12 cellular contexts compared by ENCODE assay signal in the genomic region with DNA sequence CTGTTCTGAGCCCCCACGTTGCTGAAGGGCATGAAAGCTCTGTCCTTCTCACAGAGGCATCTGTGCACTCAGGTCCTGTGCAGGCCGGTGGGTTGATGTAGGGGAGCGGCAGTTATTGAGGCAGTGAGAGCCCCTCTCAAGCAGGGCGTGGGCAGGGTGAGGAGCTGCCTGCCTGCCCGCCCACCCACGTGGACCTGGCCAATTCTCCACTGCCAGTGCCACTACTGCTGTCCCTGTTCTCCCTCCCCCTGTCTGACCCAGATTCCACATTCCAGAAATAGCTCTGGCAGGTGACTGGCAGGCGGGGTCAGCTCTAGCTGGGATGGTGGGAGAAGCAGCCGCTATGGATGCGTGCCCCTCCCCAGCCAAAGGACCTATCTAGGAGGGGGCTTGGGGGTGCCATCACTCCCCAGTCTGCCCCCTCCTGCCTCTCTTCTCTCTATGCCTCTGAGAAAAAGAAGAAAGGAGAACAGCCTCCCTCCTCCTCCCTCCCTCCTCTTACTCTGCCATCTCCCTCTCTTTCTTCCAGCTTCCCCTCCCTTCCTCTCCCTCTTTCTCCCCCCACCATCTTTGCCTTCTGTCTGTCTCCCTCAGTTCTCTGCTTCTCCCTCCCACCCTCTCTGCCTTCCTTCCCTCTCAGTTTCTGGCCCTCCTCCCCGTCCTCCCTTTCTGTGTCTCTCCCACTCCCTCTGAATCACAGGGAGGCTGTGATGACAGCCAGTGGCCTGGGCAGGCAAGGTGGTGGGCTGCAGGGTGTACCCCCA.
A peak's percentile ranks its signal among the peaks of the same experiment; 100 is the strongest.
DNase-seq lines count a peak whose midpoint lies in the region; ATAC-seq, FAIRE-seq and TF ChIP-seq lines count a peak whose summit lies in the region.
"Had no signal": no experiment of that assay in that cellular context is flagged by ENCODE, and none has a peak within 500 bp of the region (broad histone marks: within the 10 kb centered on the region; RNA-seq: fewer than 3 reads in every experiment).

No MANE protein-coding gene starts in this region.

- intact Hi-C loops in HepG2 (cut with micrococcal nuclease; ENCODE audit: unreplicated experiment) = no loop called here

- H3K9me3 ChIP-seq in HUES6 (ENCODE audit: control insufficient read depth, insufficient read depth, low read depth, low read length) = 0 out of 2 replicates have a peak, but pooled peaks cover 1% of the 10 kb centered on the region
- no peaks in the 10 kb centered on the region for H3K9me3 ChIP-seq in HepG2 (ENCODE audit: low read length)
- no peaks in the 10 kb centered on the region for H3K9me3 ChIP-seq in small intestine (ENCODE audit: control insufficient read depth, low read depth)

- ATAC-seq in HepG2 = peak; percentile 86
- no peak for ATAC-seq in stimulated activated effector memory CD8-positive, alpha-beta T cell treated with anti-CD3 and anti-CD28 coated beads, Interleukin-12 subunit alpha, Interleukin-12 subunit beta, amount 100 ng/mL, for 72 hours

- TF ChIP-seq EP300 in HepG2 (IDR thresholded peaks at IDR 0.05; ENCODE audit: low read depth in 2 of 2, low read length in 2 of 2) = no peak
- TF ChIP-seq EP300 in HepG2 (CRISPR knock-in tag; IDR thresholded peaks at IDR 0.05; ENCODE audit: borderline replicate concordance) = no peak

- peak; percentile 62 to 67 for DNase-seq in cerebellar nuclear complex (lab: John Stamatoyannopoulos, UW)
- DNase-seq in HepG2 (ENCODE audit: low spot score) = peak; percentile 68
- DNase-seq in stimulated activated effector memory CD8-positive, alpha-beta T cell treated with anti-CD3 and anti-CD28 coated beads, Interleukin-12 subunit alpha, Interleukin-12 subunit beta, amount 100 ng/mL, for 72 hours (ENCODE audit: low spot score in 2 of 2) = no peak
- DNase-seq in GM19239 (ENCODE audit: insufficient read length, low spot score) = no peak
- no peak for DNase-seq in DMS79 treated with DMSO at 0.1 percent for 48 hours (lab: John Stamatoyannopoulos, UW)
- no peak for DNase-seq in activated T-cell treated with anti-CD3 and anti-CD28 coated beads, Interleukin-2, amount 50 U/mL, for 48 hours
- no peak for DNase-seq in small intestine
- DNase-seq: activated naive CD4-positive, alpha-beta T cell treated with anti-CD3 and anti-CD28 coated beads, Interleukin-2, amount 50 U/mL, for 16 hours; mammary epithelial cell had no signal

- no peak overlapping the region for H3K4me3 Mint-ChIP-seq in stimulated activated effector memory CD8-positive, alpha-beta T cell treated with anti-CD3 and anti-CD28 coated beads, Interleukin-12 subunit alpha, Interleukin-12 subunit beta, amount 100 ng/mL, for 72 hours

- WGBS in HepG2 (ENCODE audit: low lambda C conversion rate) = 21% methylated on average over 10 of the region's 10 CpGs
- WGBS in small intestine, 3 donors = 18 to 34% (median 31%) methylated on average over 9 to 10 of the region's 10 CpGs

- POLR2A ChIA-PET in HepG2 (lab: Yijun Ruan, JAX) = interaction anchor here (1.1 to 1.8 kb wide), 2 partner anchors 9 to 14 kb away, joined by 3 to 4 read pairs; no protein-coding TSS in a partner anchor

- no peaks in the 10 kb centered on the region for H3K4me1 Mint-ChIP-seq in stimulated activated effector memory CD8-positive, alpha-beta T cell treated with anti-CD3 and anti-CD28 coated beads, Interleukin-12 subunit alpha, Interleukin-12 subunit beta, amount 100 ng/mL, for 72 hours

- in situ Hi-C loops in HepG2 (cut with HindIII; ENCODE audit: extremely low pct_ligation_motif_present, low pct_unique_long_range_greater_than_20kb) = no loop called here

- no peaks in the 10 kb centered on the region; the same call in 1 of the 2 replicates for H3K27me3 ChIP-seq in HUES6 (ENCODE audit: control insufficient read depth, insufficient read depth, low read length)
- H3K27me3 ChIP-seq in HepG2 (ENCODE audit: control insufficient read depth in 1 of 2, insufficient read depth in 2 of 2, low read length in 2 of 2) = peaks cover 0 to 5% of the 10 kb centered on the region in 2 experiments; a peak in 1 of 5 replicates
- H3K27me3 ChIP-seq in small intestine (ENCODE audit: control insufficient read depth in 2 of 2, insufficient read depth in 2 of 2, low read length in 2 of 2) = no peaks in the 10 kb centered on the region

- H3K36me3 ChIP-seq in HUES6 (ENCODE audit: control insufficient read depth, insufficient read depth, low read length) (no peaks in the 10 kb centered on the region), HepG2 (replicated peaks in 1 of 2; ENCODE audit: control insufficient read depth in 1 of 2, insufficient read depth in 2 of 2, low read length in 2 of 2) (no peaks in the 10 kb centered on the region), small intestine (ENCODE audit: control insufficient read depth in 2 of 2, insufficient read depth in 2 of 2, low read length in 2 of 2) (no peaks in the 10 kb centered on the region)

- TF ChIP-seq RAD21 in HepG2 (CRISPR knock-in tag; IDR thresholded peaks at IDR 0.05) = peak; percentile 33; the same call in 1 of the 2 replicates

- no peak overlapping the region for H3K27ac ChIP-seq in HUES6 (ENCODE audit: low read depth, low read length)
- H3K27ac ChIP-seq in HepG2 (ENCODE audit: extremely low read length, insufficient read depth, low read length) = no peak overlapping the region
- no peak overlapping the region for H3K27ac ChIP-seq in small intestine (ENCODE audit: low read depth in 1 of 2, low read length in 1 of 2)

- FAIRE-seq in HepG2 (lab: Jason Lieb, UNC) (peak; percentile 65), GM19239 (lab: Jason Lieb, UNC) (no peak), small intestine (lab: Jason Lieb, UNC) (no peak)
- FAIRE-seq: D721Med, TTC549 had no signal

- no peaks in the 10 kb centered on the region for H3K79me2 ChIP-seq in HepG2 (ENCODE audit: insufficient read depth, low read length)

- H3K9me3 Mint-ChIP-seq in stimulated activated effector memory CD8-positive, alpha-beta T cell treated with anti-CD3 and anti-CD28 coated beads, Interleukin-12 subunit alpha, Interleukin-12 subunit beta, amount 100 ng/mL, for 72 hours = no peaks in the 10 kb centered on the region

- H3K4me2 ChIP-seq in HepG2 (ENCODE audit: low read depth, low read length) = peak overlapping the region; percentile 42

- H3K9ac ChIP-seq in HUES6 (ENCODE audit: low read length) = peak overlapping the region; percentile 21
- H3K9ac ChIP-seq in HepG2 (ENCODE audit: insufficient read depth, low read depth, low read length) = no peak overlapping the region

- H2AFZ ChIP-seq in HepG2 (ENCODE audit: low read length) = no peak overlapping the region

- H3K4me1 ChIP-seq in HUES6 (ENCODE audit: control insufficient read depth, insufficient read depth, low read length) (peaks cover 13% of the 10 kb centered on the region), HepG2 (ENCODE audit: insufficient read depth, low read length) (peaks cover 26% of the 10 kb centered on the region), small intestine (ENCODE audit: control insufficient read depth in 2 of 2, insufficient read depth in 1 of 2, low read depth in 1 of 2, low read length in 1 of 2) (no peaks in the 10 kb centered on the region)

- H3K4me3 ChIP-seq in HUES6 (ENCODE audit: low read depth, low read length) (no peak overlapping the region), HepG2 (replicated peaks in 1 of 3; ENCODE audit: insufficient read depth in 1 of 3, low read depth in 2 of 3, low read length in 3 of 3) (no peak overlapping the region; a peak in 1 of 6 replicates), small intestine (ENCODE audit: low read depth in 1 of 2, low read length in 2 of 2) (no peak overlapping the region)

- CTCF ChIA-PET in HepG2 (lab: Yijun Ruan, JAX; ENCODE audit: low intra/inter-chr PET ratio, low total read pairs) = no interaction called here

- no peaks in the 10 kb centered on the region for H4K20me1 ChIP-seq in HepG2 (ENCODE audit: insufficient read depth, low read length)

- TF ChIP-seq CTCF in HepG2 (CRISPR knock-in tag; IDR thresholded peaks at IDR 0.05) = no peak

- TF ChIP-seq POLR2A in HepG2 (IDR thresholded peaks at IDR 0.05; ENCODE audit: insufficient read depth in 1 of 2, low read depth in 2 of 2, low read length in 2 of 2) = no peak

- H3K36me3 Mint-ChIP-seq in stimulated activated effector memory CD8-positive, alpha-beta T cell treated with anti-CD3 and anti-CD28 coated beads, Interleukin-12 subunit alpha, Interleukin-12 subunit beta, amount 100 ng/mL, for 72 hours = no peaks in the 10 kb centered on the region

- peak overlapping the region; percentile 87 for H3K27ac Mint-ChIP-seq in stimulated activated effector memory CD8-positive, alpha-beta T cell treated with anti-CD3 and anti-CD28 coated beads, Interleukin-12 subunit alpha, Interleukin-12 subunit beta, amount 100 ng/mL, for 72 hours

- BruUV-seq in HepG2 (replicated peaks; lab: Mats Ljungman, UMichigan) = no TSS peak

TF ChIP-seq in HepG2, 621 proteins besides CTCF, POLR2A, EP300 and RAD21 (continues in another document):
- TF ChIP-seq RFXANK (CRISPR knock-in tag; IDR thresholded peaks at IDR 0.05) (no peak), ZNF749 (CRISPR knock-in tag; IDR thresholded peaks at IDR 0.05; ENCODE audit: borderline replicate concordance) (no peak)
- TF ChIP-seq, protein P1, sequence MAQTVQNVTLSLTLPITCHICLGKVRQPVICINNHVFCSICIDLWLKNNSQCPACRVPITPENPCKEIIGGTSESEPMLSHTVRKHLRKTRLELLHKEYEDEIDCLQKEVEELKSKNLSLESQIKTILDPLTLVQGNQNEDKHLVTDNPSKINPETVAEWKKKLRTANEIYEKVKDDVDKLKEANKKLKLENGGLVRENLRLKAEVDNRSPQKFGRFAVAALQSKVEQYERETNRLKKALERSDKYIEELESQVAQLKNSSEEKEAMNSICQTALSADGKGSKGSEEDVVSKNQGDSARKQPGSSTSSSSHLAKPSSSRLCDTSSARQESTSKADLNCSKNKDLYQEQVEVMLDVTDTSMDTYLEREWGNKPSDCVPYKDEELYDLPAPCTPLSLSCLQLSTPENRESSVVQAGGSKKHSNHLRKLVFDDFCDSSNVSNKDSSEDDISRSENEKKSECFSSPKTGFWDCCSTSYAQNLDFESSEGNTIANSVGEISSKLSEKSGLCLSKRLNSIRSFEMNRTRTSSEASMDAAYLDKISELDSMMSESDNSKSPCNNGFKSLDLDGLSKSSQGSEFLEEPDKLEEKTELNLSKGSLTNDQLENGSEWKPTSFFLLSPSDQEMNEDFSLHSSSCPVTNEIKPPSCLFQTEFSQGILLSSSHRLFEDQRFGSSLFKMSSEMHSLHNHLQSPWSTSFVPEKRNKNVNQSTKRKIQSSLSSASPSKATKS (CRISPR knock-in tag; IDR thresholded peaks at IDR 0.05) = no peak

Comparison
In these comparisons a context has a peak if more than half of its experiments do, and no peak if none do; other contexts are left out.
1. DNase-seq: peak in cerebellar nuclear complex (2 of 2) and HepG2 (single experiment); none in stimulated activated effector memory CD8-positive, alpha-beta T cell treated with anti-CD3 and anti-CD28 coated beads, Interleukin-12 subunit alpha, Interleukin-12 subunit beta, amount 100 ng/mL, for 72 hours (0 of 2), GM19239 (single experiment), DMS79 treated with DMSO at 0.1 percent for 48 hours (single experiment), activated T-cell treated with anti-CD3 and anti-CD28 coated beads, Interleukin-2, amount 50 U/mL, for 48 hours (0 of 2) and small intestine (single experiment).